1 cellular context compared by ENCODE assay signal in the genomic region with DNA sequence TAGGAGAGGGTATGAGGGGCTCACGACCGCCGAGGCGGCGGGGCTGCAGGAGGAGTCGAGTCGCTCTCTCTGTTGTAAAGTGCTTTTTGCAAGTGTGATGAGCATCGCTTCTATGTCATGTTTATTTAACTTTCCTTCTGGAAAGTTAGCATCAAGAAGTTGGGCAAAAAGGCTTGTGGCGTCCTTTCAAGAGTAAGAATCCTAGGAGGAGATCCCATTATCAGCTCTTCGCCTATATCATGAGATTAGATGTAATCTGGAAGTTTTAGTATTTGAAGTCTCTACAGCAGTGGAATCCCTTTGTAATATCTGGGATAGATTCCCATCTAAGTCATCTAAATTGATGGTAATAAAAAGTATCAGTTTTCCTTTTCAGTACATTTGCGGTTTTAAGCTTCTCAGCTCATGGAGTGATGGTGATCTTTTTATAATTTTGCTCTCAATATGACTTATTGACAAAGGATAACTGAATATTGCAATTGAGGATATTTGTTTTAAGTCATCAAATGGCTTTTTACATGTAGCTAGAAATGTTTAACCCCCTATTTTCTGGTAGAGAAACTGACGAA.
TF ChIP-seq lines count a peak whose summit lies in the region.

No MANE protein-coding gene starts in this region.

TF ChIP-seq in HepG2, 621 proteins besides CTCF, POLR2A, EP300 and RAD21 (continued from another document):
- TF ChIP-seq, protein P1, sequence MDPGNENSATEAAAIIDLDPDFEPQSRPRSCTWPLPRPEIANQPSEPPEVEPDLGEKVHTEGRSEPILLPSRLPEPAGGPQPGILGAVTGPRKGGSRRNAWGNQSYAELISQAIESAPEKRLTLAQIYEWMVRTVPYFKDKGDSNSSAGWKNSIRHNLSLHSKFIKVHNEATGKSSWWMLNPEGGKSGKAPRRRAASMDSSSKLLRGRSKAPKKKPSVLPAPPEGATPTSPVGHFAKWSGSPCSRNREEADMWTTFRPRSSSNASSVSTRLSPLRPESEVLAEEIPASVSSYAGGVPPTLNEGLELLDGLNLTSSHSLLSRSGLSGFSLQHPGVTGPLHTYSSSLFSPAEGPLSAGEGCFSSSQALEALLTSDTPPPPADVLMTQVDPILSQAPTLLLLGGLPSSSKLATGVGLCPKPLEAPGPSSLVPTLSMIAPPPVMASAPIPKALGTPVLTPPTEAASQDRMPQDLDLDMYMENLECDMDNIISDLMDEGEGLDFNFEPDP (CRISPR knock-in tag; conservative IDR thresholded peaks at IDR 0.05): 0 out of 2 replicates have a peak, but pooled peaks have one; percentile 4
- TF ChIP-seq AGO2 (optimal IDR thresholded peaks at IDR 0.05; ENCODE audit: low read depth, low read length): no peak
- TF ChIP-seq CBFB (CRISPR knock-in tag; IDR thresholded peaks at IDR 0.05): no peak
- no peak for TF ChIP-seq ZNF30 (CRISPR knock-in tag; IDR thresholded peaks at IDR 0.05)
- no peak for TF ChIP-seq CENPT (CRISPR knock-in tag; IDR thresholded peaks at IDR 0.05; ENCODE audit: low read depth)
- TF ChIP-seq EZH2 (conservative IDR thresholded peaks at IDR 0.05; ENCODE audit: low read depth, low read length): 0 out of 2 replicates have a peak, but pooled peaks have one; percentile 62
